ENCODE assay signal across 1 cellular context in genomic region chr5:134224905-134225779, GRCh38.
TF ChIP-seq lines count a peak whose summit lies in the region.

No MANE protein-coding gene starts in this region.

TF ChIP-seq in WTC11, 78 proteins besides CTCF, POLR2A, EP300 and RAD21 (continued from another document):
- TF ChIP-seq, protein P1, sequence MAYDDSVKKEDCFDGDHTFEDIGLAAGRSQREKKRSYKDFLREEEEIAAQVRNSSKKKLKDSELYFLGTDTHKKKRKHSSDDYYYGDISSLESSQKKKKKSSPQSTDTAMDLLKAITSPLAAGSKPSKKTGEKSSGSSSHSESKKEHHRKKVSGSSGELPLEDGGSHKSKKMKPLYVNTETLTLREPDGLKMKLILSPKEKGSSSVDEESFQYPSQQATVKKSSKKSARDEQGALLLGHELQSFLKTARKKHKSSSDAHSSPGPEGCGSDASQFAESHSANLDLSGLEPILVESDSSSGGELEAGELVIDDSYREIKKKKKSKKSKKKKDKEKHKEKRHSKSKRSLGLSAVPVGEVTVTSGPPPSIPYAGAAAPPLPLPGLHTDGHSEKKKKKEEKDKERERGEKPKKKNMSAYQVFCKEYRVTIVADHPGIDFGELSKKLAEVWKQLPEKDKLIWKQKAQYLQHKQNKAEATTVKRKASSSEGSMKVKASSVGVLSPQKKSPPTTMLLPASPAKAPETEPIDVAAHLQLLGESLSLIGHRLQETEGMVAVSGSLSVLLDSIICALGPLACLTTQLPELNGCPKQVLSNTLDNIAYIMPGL (CRISPR knock-in tag; IDR thresholded peaks at IDR 0.05) = no peak
- TF ChIP-seq GABPB1 (CRISPR knock-in tag; IDR thresholded peaks at IDR 0.05) (0 out of 2 replicates have a peak, but pooled peaks have one; percentile 5), NR1H2 (CRISPR knock-in tag; IDR thresholded peaks at IDR 0.05) (no peak), FOXK1 (CRISPR knock-in tag; IDR thresholded peaks at IDR 0.05) (0 out of 2 replicates have a peak, but pooled peaks have one; percentile 1), PRDM15 (CRISPR knock-in tag; IDR thresholded peaks at IDR 0.05) (peak; percentile 89), PREB (CRISPR knock-in tag; IDR thresholded peaks at IDR 0.05; ENCODE audit: borderline replicate concordance) (no peak), SP1 (CRISPR knock-in tag; conservative IDR thresholded peaks at IDR 0.05) (no peak), MYBL2 (CRISPR knock-in tag; IDR thresholded peaks at IDR 0.05) (0 out of 2 replicates have a peak, but pooled peaks have one; percentile 10)
- TF ChIP-seq, protein P2, sequence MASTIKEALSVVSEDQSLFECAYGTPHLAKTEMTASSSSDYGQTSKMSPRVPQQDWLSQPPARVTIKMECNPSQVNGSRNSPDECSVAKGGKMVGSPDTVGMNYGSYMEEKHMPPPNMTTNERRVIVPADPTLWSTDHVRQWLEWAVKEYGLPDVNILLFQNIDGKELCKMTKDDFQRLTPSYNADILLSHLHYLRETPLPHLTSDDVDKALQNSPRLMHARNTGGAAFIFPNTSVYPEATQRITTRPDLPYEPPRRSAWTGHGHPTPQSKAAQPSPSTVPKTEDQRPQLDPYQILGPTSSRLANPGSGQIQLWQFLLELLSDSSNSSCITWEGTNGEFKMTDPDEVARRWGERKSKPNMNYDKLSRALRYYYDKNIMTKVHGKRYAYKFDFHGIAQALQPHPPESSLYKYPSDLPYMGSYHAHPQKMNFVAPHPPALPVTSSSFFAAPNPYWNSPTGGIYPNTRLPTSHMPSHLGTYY (CRISPR knock-in tag; IDR thresholded peaks at IDR 0.05) = no peak
TF ChIP-seq in WTC11: peak in this region for 6.
